Comparison of ENCODE assay signal across 10 cellular contexts in the genomic region with DNA sequence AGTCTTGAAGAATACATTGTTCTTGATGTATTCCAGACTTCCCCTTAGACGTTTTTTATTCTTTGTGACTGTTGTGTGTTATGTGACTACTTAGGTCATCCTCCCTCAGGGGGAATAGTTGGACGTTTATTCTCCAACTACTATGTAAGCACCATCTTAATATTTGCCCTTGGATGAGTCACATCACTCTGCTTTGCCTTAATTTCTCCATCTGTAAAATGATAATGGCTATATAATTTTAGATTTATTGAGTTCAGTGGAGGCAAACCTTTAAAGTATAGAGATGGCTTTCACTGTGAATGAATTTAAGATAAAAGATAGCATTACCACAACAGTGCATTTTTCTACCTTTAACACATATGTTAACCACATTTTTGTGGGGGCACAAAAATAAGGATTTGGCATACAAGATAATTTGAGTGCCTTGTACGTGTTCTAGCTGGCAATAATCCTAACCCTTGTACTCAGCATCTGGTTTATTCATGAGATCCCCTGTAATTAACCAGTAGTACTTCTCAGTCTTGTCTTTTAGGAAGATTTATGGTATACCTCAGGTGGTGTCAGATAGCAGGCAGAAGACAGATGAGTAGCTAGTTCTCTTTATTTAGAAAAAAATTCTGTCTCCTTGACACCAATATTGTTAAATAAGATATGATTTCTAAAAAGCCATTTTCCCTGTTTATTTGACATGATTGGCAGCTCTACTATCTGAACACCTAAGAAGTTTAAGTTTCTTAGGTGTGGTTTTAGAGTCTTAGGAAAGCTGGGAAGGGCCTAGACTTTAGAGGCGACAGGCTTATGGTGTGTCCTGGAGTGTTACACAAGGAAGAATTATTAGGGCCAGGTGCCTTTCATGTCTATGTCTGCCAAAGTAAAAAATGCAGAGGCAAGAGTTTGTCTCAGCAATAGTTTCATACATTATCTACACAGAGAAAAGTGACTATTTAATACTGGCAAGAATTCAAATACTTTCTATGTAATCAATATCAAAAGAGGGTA.
DNase-seq lines count a peak whose midpoint lies in the region; ATAC-seq and TF ChIP-seq lines count a peak whose summit lies in the region.
"Had no signal": no experiment of that assay in that cellular context is flagged by ENCODE, and none has a peak within 500 bp of the region (broad histone marks: within the 10 kb centered on the region; RNA-seq: fewer than 3 reads in every experiment).

No MANE protein-coding gene starts in this region.

- H3K36me3 Mint-ChIP-seq in mesothelial cell of epicardium: peaks cover 15% of the 10 kb centered on the region
- no peaks in the 10 kb centered on the region for H3K36me3 Mint-ChIP-seq in natural killer cell

- no peak overlapping the region for H3K9ac ChIP-seq in SK-N-SH

- H3K27ac ChIP-seq in SK-N-SH (ENCODE audit: low read depth in 2 of 2, low read length in 1 of 2): no peak overlapping the region; a peak in 2 of 4 replicates
- no peak overlapping the region for H3K27ac ChIP-seq in osteoblast (ENCODE audit: low read depth, low read length)
- H3K27ac ChIP-seq in caudate nucleus (ENCODE audit: low read depth, low read length): no peak overlapping the region

- no peaks in the 10 kb centered on the region for H3K9me2 ChIP-seq in SK-N-SH

- H3K4me3 Mint-ChIP-seq in mesothelial cell of epicardium (no peak overlapping the region), natural killer cell (no peak overlapping the region)

- TF ChIP-seq CTCF in SK-N-SH (IDR thresholded peaks at IDR 0.05): no peak
- TF ChIP-seq CTCF in mesothelial cell of epicardium (IDR thresholded peaks at IDR 0.05; ENCODE audit: unreplicated experiment): no peak
- no peak for TF ChIP-seq CTCF in osteoblast (IDR thresholded peaks at IDR 0.05; ENCODE audit: extremely low read depth, low read depth, low read length)
- no peak for TF ChIP-seq CTCF in natural killer cell (IDR thresholded peaks at IDR 0.05)

- peaks cover 0 to 7% of the 10 kb centered on the region in 2 experiments; a peak in 1 of 4 replicates for H3K4me1 ChIP-seq in SK-N-SH (ENCODE audit: control insufficient read depth in 1 of 2, insufficient read depth in 2 of 2, low read depth in 1 of 2, low read length in 1 of 2)
- peaks cover 9% of the 10 kb centered on the region for H3K4me1 ChIP-seq in osteoblast (ENCODE audit: insufficient read depth, low read length)
- no peaks in the 10 kb centered on the region for H3K4me1 ChIP-seq in HAP-1
- H3K4me1 ChIP-seq: Peyer's patch had no signal

- H3K79me2 ChIP-seq in SK-N-SH (ENCODE audit: insufficient read depth) (no peaks in the 10 kb centered on the region), osteoblast (ENCODE audit: insufficient read depth, low read length) (no peaks in the 10 kb centered on the region)

- H4K20me1 ChIP-seq in SK-N-SH (ENCODE audit: insufficient read depth): no peaks in the 10 kb centered on the region
- no peaks in the 10 kb centered on the region for H4K20me1 ChIP-seq in osteoblast (ENCODE audit: insufficient read depth, low read length)

- H3K27ac Mint-ChIP-seq in mesothelial cell of epicardium: peak overlapping the region; percentile 82
- no peak overlapping the region for H3K27ac Mint-ChIP-seq in natural killer cell

- no peak for TF ChIP-seq RAD21 in SK-N-SH (IDR thresholded peaks at IDR 0.05; ENCODE audit: low read length)

- TF ChIP-seq EP300 in SK-N-SH (IDR thresholded peaks at IDR 0.05; ENCODE audit: borderline replicate concordance in 1 of 2, low read depth in 1 of 2, low read length in 1 of 2): peak in 1 of 2 experiments; percentile 54; a peak in 2 of 4 replicates

- 35% methylated on average over 4 of the region's 4 CpGs for WGBS in SK-N-SH (ENCODE audit: low lambda C conversion rate)

- ATAC-seq in natural killer cell: no peak

- DNase-seq in EL (peak; percentile 80), NCI-H1436 (lab: John Stamatoyannopoulos, UW) (peak; percentile 29), SK-N-SH (peak; percentile 1), mesothelial cell of epicardium (ENCODE audit: low spot score in 2 of 2, unreplicated experiment in 2 of 2) (no peak), osteoblast (ENCODE audit: insufficient read length, low spot score, missing footprints) (no peak), HAP-1 (ENCODE audit: low spot score in 2 of 2) (no peak), caudate nucleus (lab: John Stamatoyannopoulos, UW) (no peak), natural killer cell (no peak)
- DNase-seq: aorta, Peyer's patch had no signal

- no peaks in the 10 kb centered on the region for H3K9me3 ChIP-seq in SK-N-SH
- no peaks in the 10 kb centered on the region for H3K9me3 ChIP-seq in osteoblast (ENCODE audit: low read depth, low read length)
- no peaks in the 10 kb centered on the region for H3K9me3 ChIP-seq in HAP-1
- H3K9me3 ChIP-seq: Peyer's patch had no signal

- intact Hi-C loops in natural killer cell (cut with micrococcal nuclease): no loop called here

- H2AFZ ChIP-seq in SK-N-SH (ENCODE audit: low read depth) (no peak overlapping the region), osteoblast (ENCODE audit: low read length) (no peak overlapping the region)

- H3K9me3 Mint-ChIP-seq in mesothelial cell of epicardium: peaks cover 7% of the 10 kb centered on the region
- no peaks in the 10 kb centered on the region for H3K9me3 Mint-ChIP-seq in natural killer cell

- H3K27me3 Mint-ChIP-seq in mesothelial cell of epicardium (ENCODE audit: low read depth) (no peaks in the 10 kb centered on the region), natural killer cell (ENCODE audit: low read depth in 2 of 2) (no peaks in the 10 kb centered on the region)

- H3K4me2 ChIP-seq in SK-N-SH (no peak overlapping the region), osteoblast (ENCODE audit: insufficient read depth, low read length) (no peak overlapping the region)

- H3F3A ChIP-seq in SK-N-SH (replicated peaks; ENCODE audit: insufficient read depth): peaks cover 3% of the 10 kb centered on the region

- H3K4me1 Mint-ChIP-seq in mesothelial cell of epicardium (peaks cover 60% of the 10 kb centered on the region), natural killer cell (no peaks in the 10 kb centered on the region)

- in situ Hi-C loops in HAP-1 (cut with MboI; ENCODE audit: low sequenced_read_pairs): no loop called here

- H3K27me3 ChIP-seq in SK-N-SH (ENCODE audit: insufficient read depth): no peaks in the 10 kb centered on the region
- H3K27me3 ChIP-seq in osteoblast (ENCODE audit: insufficient read depth, low read length): no peaks in the 10 kb centered on the region
- no peaks in the 10 kb centered on the region for H3K27me3 ChIP-seq in HAP-1 (ENCODE audit: low read depth)
- H3K27me3 ChIP-seq: Peyer's patch had no signal

- H3K4me3 ChIP-seq in SK-N-SH (ENCODE audit: low read depth in 2 of 2, low read length in 1 of 2) (no peak overlapping the region), osteoblast (ENCODE audit: insufficient read depth, low read length) (no peak overlapping the region), HAP-1 (no peak overlapping the region)
- H3K4me3 ChIP-seq: Peyer's patch had no signal

- POLR2A ChIA-PET in SK-N-SH (lab: Yijun Ruan, JAX): no interaction called here

- H3K36me3 ChIP-seq in SK-N-SH (replicated peaks in 1 of 2; ENCODE audit: control insufficient read depth in 1 of 2, insufficient read depth in 2 of 2, low read length in 1 of 2) (no peaks in the 10 kb centered on the region), osteoblast (ENCODE audit: insufficient read depth, low read length) (no peaks in the 10 kb centered on the region), HAP-1 (replicated peaks) (no peaks in the 10 kb centered on the region)
- H3K36me3 ChIP-seq: Peyer's patch had no signal

- CTCF ChIA-PET in SK-N-SH (lab: Yijun Ruan, JAX): interaction anchor here (0.6 to 0.9 kb wide), 2 partner anchors 9 to 292 kb away, joined by 3 read pairs; no protein-coding TSS in a partner anchor

TF ChIP-seq in SK-N-SH, 30 proteins besides CTCF, POLR2A, EP300 and RAD21:
- TF ChIP-seq TEAD4 (IDR thresholded peaks at IDR 0.05; ENCODE audit: borderline replicate concordance, insufficient read depth): peak; percentile 40; the same call in 1 of the 2 replicates
- peak; percentile 57; the same call in 1 of the 2 replicates for TF ChIP-seq NFIC (IDR thresholded peaks at IDR 0.05; ENCODE audit: borderline replicate concordance)
- peak; percentile 43; the same call in 1 of the 2 replicates for TF ChIP-seq POLR2AphosphoS5 (IDR thresholded peaks at IDR 0.05; ENCODE audit: low read depth, low read length)
- TF ChIP-seq, protein P1, sequence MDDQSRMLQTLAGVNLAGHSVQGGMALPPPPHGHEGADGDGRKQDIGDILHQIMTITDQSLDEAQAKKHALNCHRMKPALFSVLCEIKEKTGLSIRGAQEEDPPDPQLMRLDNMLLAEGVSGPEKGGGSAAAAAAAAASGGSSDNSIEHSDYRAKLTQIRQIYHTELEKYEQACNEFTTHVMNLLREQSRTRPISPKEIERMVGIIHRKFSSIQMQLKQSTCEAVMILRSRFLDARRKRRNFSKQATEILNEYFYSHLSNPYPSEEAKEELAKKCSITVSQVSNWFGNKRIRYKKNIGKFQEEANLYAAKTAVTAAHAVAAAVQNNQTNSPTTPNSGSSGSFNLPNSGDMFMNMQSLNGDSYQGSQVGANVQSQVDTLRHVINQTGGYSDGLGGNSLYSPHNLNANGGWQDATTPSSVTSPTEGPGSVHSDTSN (IDR thresholded peaks at IDR 0.05): peak; percentile 36; the same call in 1 of the 2 replicates
- TF ChIP-seq JUND (IDR thresholded peaks at IDR 0.05): peak; percentile 52
- peak; percentile 33; the same call in 1 of the 2 replicates for TF ChIP-seq FOSL2 (IDR thresholded peaks at IDR 0.05; ENCODE audit: borderline replicate concordance, low read depth)
- no peak for TF ChIP-seq GABPA (IDR thresholded peaks at IDR 0.05; ENCODE audit: low read depth)
- peak; percentile 78 for TF ChIP-seq TCF12 (IDR thresholded peaks at IDR 0.05)
- TF ChIP-seq RXRA (IDR thresholded peaks at IDR 0.05; ENCODE audit: borderline replicate concordance, low read depth): no peak
- no peak for TF ChIP-seq RCOR1 (IDR thresholded peaks at IDR 0.05; ENCODE audit: low read length)

Comparison
In these comparisons a context has a peak if more than half of its experiments do, and no peak if none do; other contexts are left out.
1. DNase-seq: peak in EL (single experiment), NCI-H1436 (single experiment) and SK-N-SH (single experiment); none in mesothelial cell of epicardium (0 of 2), osteoblast (single experiment), HAP-1 (0 of 2), caudate nucleus (0 of 61) and natural killer cell (single experiment).